ENCODE assay signal across 8 cellular contexts in the genomic region with DNA sequence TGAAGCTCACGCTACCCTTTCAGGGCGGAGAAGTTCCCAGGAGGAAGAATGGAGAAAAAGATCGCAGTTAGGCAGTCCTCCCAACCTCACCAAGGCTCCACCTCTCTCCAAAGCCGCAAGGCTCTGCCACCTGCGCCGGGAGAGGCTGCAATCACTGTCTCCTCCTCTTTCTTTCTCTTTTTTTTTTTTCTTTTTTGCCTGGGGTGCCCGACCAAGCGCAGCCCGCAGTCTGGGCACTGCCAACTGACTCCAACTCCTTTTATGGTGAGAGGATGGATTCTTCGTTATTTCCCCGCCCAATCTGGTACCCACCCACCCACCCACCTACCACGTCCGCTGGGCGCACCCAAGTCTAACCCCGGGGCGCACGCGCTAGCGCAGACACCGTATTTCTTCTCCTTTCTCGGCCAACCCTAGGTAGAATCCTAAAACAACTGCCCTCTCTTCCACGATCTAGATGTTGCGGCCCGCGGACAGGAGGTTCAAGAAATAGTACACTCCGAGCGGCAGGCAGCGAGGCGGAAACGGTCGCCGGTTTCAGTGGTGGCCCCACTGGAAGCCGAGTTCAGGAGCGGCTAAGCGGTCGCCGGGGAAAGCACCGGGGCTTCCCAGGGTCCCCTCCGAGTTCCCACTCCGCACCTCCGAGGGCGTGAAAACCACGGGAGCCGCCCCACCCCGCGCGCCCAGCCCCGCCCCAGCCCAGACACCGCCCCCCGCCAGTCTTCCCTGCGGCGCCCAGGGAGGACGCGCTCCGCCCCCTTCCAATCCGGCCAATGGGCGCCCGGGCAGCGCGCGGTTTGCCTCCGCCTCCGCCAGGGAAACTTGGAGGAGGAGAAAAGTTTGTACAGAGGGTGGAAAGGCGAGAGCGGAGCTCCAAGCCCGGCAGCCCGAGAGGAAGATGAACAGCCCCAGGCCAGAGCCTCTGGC. TPM values are rescaled to one million over a fixed set of nuclear protein-coding genes. Genes with fewer than 3 reads are reported as not detected.
DNase-seq lines count a peak whose midpoint lies in the region; ATAC-seq and TF ChIP-seq lines count a peak whose summit lies in the region.

TSS of gene PTGER4 (plus strand) at position 845 of the 927 bp plus-strand sequence. CDS start 1,079 bp downstream, outside the sequence.

- no peaks in the 10 kb centered on the region for H3K9me3 ChIP-seq in stomach

- H3K27me3 Mint-ChIP-seq in neural crest cell (ENCODE audit: low read depth): peaks cover 94% of the 10 kb centered on the region

- peak within 1 kb of the TSS; percentile 71 for H3K4me3 ChIP-seq in fibroblast of villous mesenchyme (ENCODE audit: low read depth, low read length)
- H3K4me3 ChIP-seq in stomach: peak within 1 kb of the TSS; percentile 65 to 85 (median 76)

- H3K4me1 ChIP-seq in stomach: peaks cover 0 to 75% (median 58%) of the 10 kb centered on the region in 4 donors

- TF ChIP-seq POLR2A in stomach (IDR thresholded peaks at IDR 0.05): peak in 2 of 4 donors; percentile 76 to 92

- DNase-seq in DMS53 treated with DMSO at 0.1 percent for 48 hours (lab: John Stamatoyannopoulos, UW; ENCODE audit: unreplicated experiment) (peak; percentile 71), KBM-7 (peak; percentile 91), SIG-M5 (lab: John Stamatoyannopoulos, UW) (peak; percentile 47), fibroblast of villous mesenchyme (ENCODE audit: low read depth) (peak; percentile 87), neural crest cell (ENCODE audit: low read depth, low spot score) (peak; percentile 81), stomach (peak; percentile 96)
- peak; percentile 98 for DNase-seq in activated effector memory CD4-positive, alpha-beta T cell treated with anti-CD3 and anti-CD28 coated beads, Interleukin-2, amount 50 U/mL, for 16 hours

- H3K27ac ChIP-seq in stomach: peak within 1 kb of the TSS; percentile 93 to 97 (median 95)

- H3K27ac Mint-ChIP-seq in neural crest cell (ENCODE audit: unreplicated experiment): no peak within 1 kb of the TSS

- TF ChIP-seq CTCF in fibroblast of villous mesenchyme (IDR thresholded peaks at IDR 0.05; ENCODE audit: insufficient read depth, low read depth, low read length) (no peak), neural crest cell (conservative IDR thresholded peaks at IDR 0.05) (no peak), stomach (IDR thresholded peaks at IDR 0.05) (no peak)

- no peaks in the 10 kb centered on the region for H3K9me3 Mint-ChIP-seq in neural crest cell

- H3K36me3 ChIP-seq in stomach: peaks cover 0 to 7% (median 0%) of the 10 kb centered on the region in 4 donors

- intact Hi-C loops in stomach (cut with DNase I; ENCODE audit: low total_unique reads): no loop called here

- peak within 1 kb of the TSS; percentile 92 for H3K4me3 Mint-ChIP-seq in neural crest cell

- ATAC-seq in GM21723 (IDR thresholded peaks at IDR 0.05; ENCODE audit: unreplicated experiment): peak; percentile 83

- H3K27me3 ChIP-seq in stomach: no peaks in the 10 kb centered on the region

- 0 to 2% (median 1%) methylated on average over 56 to 67 of the region's 67 CpGs for WGBS in stomach, 5 donors

- peaks cover 23% of the 10 kb centered on the region for H3K4me1 Mint-ChIP-seq in neural crest cell

- no peaks in the 10 kb centered on the region for H3K36me3 Mint-ChIP-seq in neural crest cell (ENCODE audit: low read depth)

- in situ Hi-C loops in KBM-7 (cut with MboI; ENCODE audit: low pct_unique_long_range_greater_than_20kb, low sequenced_read_pairs): no loop called here

- no peak for TF ChIP-seq EP300 in stomach (IDR thresholded peaks at IDR 0.05)

RNA-seq across cellular contexts. Expression of gene PTGER4, which starts in this region (rescaled TPM):
- total RNA-seq in fibroblast of villous mesenchyme: 4.3 and 8.7 TPM in 2 replicates
- not detected in 2 replicates for total RNA-seq in neural crest cell
- total RNA-seq in stomach: 10 to 100 TPM; 10.5 to 31.7 (median 18.4) TPM
- 10 to 100 TPM in 1 of 3 donors, 1 to 10 TPM in 2; 1.9 to 23.4 (median 7.5) TPM for polyA plus RNA-seq in stomach

Comparison
In these comparisons a context has a peak if more than half of its experiments do, and no peak if none do; other contexts are left out.
1. Peak in every context shown above with its lines: DNase-seq, ATAC-seq, H3K4me3 ChIP-seq and H3K27ac ChIP-seq.
2. Peak in DNase-seq in neural crest cell; RNA of the gene not detected or under 1 TPM.
3. DNase-seq: peak in every context shown above with its lines; median percentile 98 in activated effector memory CD4-positive, alpha-beta T cell treated with anti-CD3 and anti-CD28 coated beads, Interleukin-2, amount 50 U/mL, for 16 hours; 96 in stomach; 91 in KBM-7; 87 in fibroblast of villous mesenchyme; 81 in neural crest cell; 71 in DMS53 treated with DMSO at 0.1 percent for 48 hours; 47 in SIG-M5.